17 cellular contexts compared by ENCODE assay signal in the genomic region with DNA sequence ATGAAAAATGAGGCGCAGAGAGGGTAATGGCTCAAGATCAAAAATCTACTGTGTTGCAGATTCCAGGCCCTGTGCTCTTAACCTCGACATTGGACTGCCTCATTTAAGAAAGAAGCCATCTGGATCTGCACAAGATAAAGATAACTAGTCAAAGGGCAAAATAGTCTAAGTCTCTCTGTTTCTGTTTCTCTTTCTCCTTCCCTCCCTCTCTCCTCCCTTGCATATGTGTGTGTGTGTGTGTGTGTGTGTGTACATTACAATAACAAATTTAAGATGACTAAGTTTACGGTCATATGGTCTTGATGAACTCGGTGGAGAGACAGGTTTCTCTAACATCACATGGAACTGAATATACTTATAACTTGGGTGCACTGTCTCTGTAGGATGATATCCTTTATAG.
DNase-seq lines count a peak whose midpoint lies in the region; ATAC-seq and TF ChIP-seq lines count a peak whose summit lies in the region.
"Had no signal": no experiment of that assay in that cellular context is flagged by ENCODE, and none has a peak within 500 bp of the region (broad histone marks: within the 10 kb centered on the region; RNA-seq: fewer than 3 reads in every experiment).

No MANE protein-coding gene starts in this region.

- no peak overlapping the region for H3K4me3 Mint-ChIP-seq in osteocyte (ENCODE audit: unreplicated experiment)
- H3K4me3 Mint-ChIP-seq: CD4-positive, alpha-beta memory T cell; GM23338; T-helper 1 cell treated with Interleukin-12 subunit alpha and Interleukin-12 subunit beta and Interleukin-4 antibody, amounts not matched to agents 30 μg/mL and 1 μg/mL, for 36 hours had no signal

- ATAC-seq in HG02885 (IDR thresholded peaks at IDR 0.05; ENCODE audit: poor library complexity, unreplicated experiment): no peak
- ATAC-seq: body of pancreas, GM23338 had no signal

- no peaks in the 10 kb centered on the region for H3K27me3 Mint-ChIP-seq in osteocyte (ENCODE audit: unreplicated experiment)

- peaks cover 32% of the 10 kb centered on the region for H3K4me1 Mint-ChIP-seq in osteocyte (ENCODE audit: unreplicated experiment)
- H3K4me1 Mint-ChIP-seq: CD4-positive, alpha-beta memory T cell had no signal

- no peaks in the 10 kb centered on the region for H3K9me3 Mint-ChIP-seq in osteocyte (ENCODE audit: unreplicated experiment)
- H3K9me3 Mint-ChIP-seq: GM23338; T-helper 1 cell treated with Interleukin-12 subunit alpha and Interleukin-12 subunit beta and Interleukin-4 antibody, amounts not matched to agents 30 μg/mL and 1 μg/mL, for 36 hours had no signal

- peaks cover 38% of the 10 kb centered on the region for H3K36me3 Mint-ChIP-seq in osteocyte (ENCODE audit: unreplicated experiment)
- H3K36me3 Mint-ChIP-seq: CD4-positive, alpha-beta memory T cell had no signal

- TF ChIP-seq CTCF in osteocyte (IDR thresholded peaks at IDR 0.05): no peak

- peak; percentile 30 for DNase-seq in H4 (ENCODE audit: low spot score)
- DNase-seq in OCI-M1 (lab: John Stamatoyannopoulos, UW): peak; percentile 36
- peak; percentile 80 for DNase-seq in fibroblast of gingiva (ENCODE audit: low read depth)
- DNase-seq in osteocyte (ENCODE audit: extremely low spot score, unreplicated experiment): no peak
- no peak for DNase-seq in SIG-M5 treated with dmso at 0.1 percent for 504 hours (lab: John Stamatoyannopoulos, UW; ENCODE audit: unreplicated experiment)
- DNase-seq in NK-92 (lab: John Stamatoyannopoulos, UW; ENCODE audit: unreplicated experiment): no peak
- DNase-seq: activated naive CD4-positive, alpha-beta T cell; body of pancreas; CD4-positive, alpha-beta memory T cell; midbrain; NCI-H2029 treated with DMSO at 0.1 percent for 48 hours; NCI-H69; nucleus accumbens; RPMI8226 had no signal

- H3K27ac Mint-ChIP-seq in osteocyte (ENCODE audit: unreplicated experiment): peak overlapping the region; percentile 34
- H3K27ac Mint-ChIP-seq: GM23338; T-helper 1 cell treated with Interleukin-12 subunit alpha and Interleukin-12 subunit beta and Interleukin-4 antibody, amounts not matched to agents 30 μg/mL and 1 μg/mL, for 36 hours had no signal

Comparison
In these comparisons a context has a peak if more than half of its experiments do, and no peak if none do; other contexts are left out.
1. DNase-seq: peak in H4 (single experiment), OCI-M1 (single experiment) and fibroblast of gingiva (single experiment); none in osteocyte (single experiment), SIG-M5 treated with dmso at 0.1 percent for 504 hours (single experiment) and NK-92 (single experiment).